In genomic region chr22:37677628-37677974, GRCh38 we compare ENCODE assay signal across 6 cellular contexts. TPM values are rescaled to one million over a fixed set of nuclear protein-coding genes. Genes with fewer than 3 reads are reported as not detected.
A peak's percentile ranks its signal among the peaks of the same experiment; 100 is the strongest.
DNase-seq lines count a peak whose midpoint lies in the region; TF ChIP-seq lines count a peak whose summit lies in the region.
"Not testable (repeated sequence)": the region's sequence is repeated elsewhere in the genome, so short reads cannot be mapped to it uniquely, and the experiment has no call there.

No MANE protein-coding gene starts in this region.

- no CpG with 5 or more reads among the region's 11 CpGs for WGBS in iPS DF 6.9 (ENCODE audit: insufficient coverage, insufficient read length)

- not testable (repeated sequence) for TF ChIP-seq POLR2A in vagina (IDR thresholded peaks at IDR 0.05)

- not testable (repeated sequence) for H3K9me3 ChIP-seq in HEK293 (ENCODE audit: control insufficient read depth, insufficient read depth, low read depth, low read length); WERI-Rb-1 (ENCODE audit: severe bottlenecking); iPS DF 6.9 (ENCODE audit: control insufficient read depth, insufficient read depth, low read length); osteoblast (ENCODE audit: low read depth, low read length); vagina

- H3K4me3 ChIP-seq in HEK293 (ENCODE audit: low read depth, low read length) (peak overlapping the region; percentile 39), WERI-Rb-1 (ENCODE audit: low read depth, low read length) (peak overlapping the region; percentile 82), cardiac fibroblast (replicated peaks in 1 of 2; ENCODE audit: low read depth in 2 of 2, low read length in 2 of 2) (peak overlapping the region; percentile 78 to 94), iPS DF 6.9 (ENCODE audit: low read length) (peak overlapping the region; percentile 41; the same call in 1 of the 2 replicates), osteoblast (ENCODE audit: insufficient read depth, low read length) (peak overlapping the region; percentile 99), vagina (peak overlapping the region; percentile 70 to 71)

- TF ChIP-seq CTCF in HEK293 (tag by site-specific recombination; IDR thresholded peaks at IDR 0.05); WERI-Rb-1 (IDR thresholded peaks at IDR 0.05; ENCODE audit: low read depth, low read length); cardiac fibroblast (IDR thresholded peaks at IDR 0.05; ENCODE audit: low read depth, low read length); osteoblast (IDR thresholded peaks at IDR 0.05; ENCODE audit: extremely low read depth, low read depth, low read length); vagina (IDR thresholded peaks at IDR 0.05): not testable (repeated sequence)

- CTCF ChIA-PET in HEK293 (lab: Yijun Ruan, JAX), result interaction anchor here (0.6 to 15.8 kb wide), 3 partner anchors 39 to 1005 kb away, joined by 3 to 353 read pairs (median 3); partner anchors contain the start of gene SH3BP1

- H3K4me2 ChIP-seq in osteoblast (ENCODE audit: insufficient read depth, low read length), result peak overlapping the region; percentile 96

- H3K27me3 ChIP-seq in WERI-Rb-1 (ENCODE audit: insufficient read depth, low read depth, severe bottlenecking); iPS DF 6.9 (ENCODE audit: control insufficient read depth, insufficient read depth, low read length); osteoblast (ENCODE audit: insufficient read depth, low read length); vagina: not testable (repeated sequence)

- H3K36me3 ChIP-seq in HEK293 (ENCODE audit: control insufficient read depth in 2 of 2, insufficient read depth in 1 of 2, low read length in 2 of 2); WERI-Rb-1; iPS DF 6.9 (ENCODE audit: control insufficient read depth, insufficient read depth, low read length); vagina: not testable (repeated sequence)
- H3K36me3 ChIP-seq in osteoblast (ENCODE audit: insufficient read depth, low read length), result peaks cover 26% of the 10 kb centered on the region

- H3K79me2 ChIP-seq in osteoblast (ENCODE audit: insufficient read depth, low read length), result peaks cover 28% of the 10 kb centered on the region

- not testable (repeated sequence) for H2AFZ ChIP-seq in osteoblast (ENCODE audit: low read length)

- H4K20me1 ChIP-seq in osteoblast (ENCODE audit: insufficient read depth, low read length), result peaks cover 43% of the 10 kb centered on the region

- POLR2A ChIA-PET in HEK293 (lab: Yijun Ruan, JAX), result interaction anchor here (0.6 to 3.9 kb wide), 8 partner anchors 10 to 70 kb away, joined by 3 to 78 read pairs (median 4); partner anchors contain the start of genes GGA1 and PDXP

- not testable (repeated sequence) for H3K4me1 ChIP-seq in HEK293 (ENCODE audit: control insufficient read depth, insufficient read depth, low read length)
- H3K4me1 ChIP-seq in iPS DF 6.9 (ENCODE audit: control insufficient read depth, insufficient read depth, low read length), result peaks cover 12% of the 10 kb centered on the region
- peaks cover 23% of the 10 kb centered on the region for H3K4me1 ChIP-seq in osteoblast (ENCODE audit: insufficient read depth, low read length)
- H3K4me1 ChIP-seq in vagina, result peaks cover 77% of the 10 kb centered on the region

- H3K27ac ChIP-seq in HEK293 (ENCODE audit: extremely low read depth, low read depth, low read length); iPS DF 6.9 (ENCODE audit: low read length): not testable (repeated sequence)
- H3K27ac ChIP-seq in WERI-Rb-1 (peak overlapping the region; percentile 61), osteoblast (ENCODE audit: low read depth, low read length) (peak overlapping the region; percentile 70), vagina (peak overlapping the region; percentile 98)

- not testable (repeated sequence) for DNase-seq in WERI-Rb-1; cardiac fibroblast (ENCODE audit: low read depth in 2 of 2); iPS DF 6.9 (ENCODE audit: low read depth, low spot score); osteoblast (ENCODE audit: insufficient read length, low spot score, missing footprints); vagina (ENCODE audit: extremely low spot score in 2 of 2)

- intact Hi-C loops in vagina (cut with DNase I), result loop anchor here (5.0 kb wide), 1 partner anchor 35 kb away; no protein-coding TSS in a partner anchor

TF ChIP-seq in HEK293, 187 proteins besides CTCF, POLR2A, EP300 and RAD21:
- peak; percentile 17; the same call in 1 of the 2 replicates for TF ChIP-seq ZNF623 (tag by site-specific recombination; IDR thresholded peaks at IDR 0.05)

RNA-seq across cellular contexts. Expression of gene LGALS1, which starts 2.2 kb away (rescaled TPM):
- total RNA-seq in osteoblast (3,004 and 3,217 TPM in 2 replicates), vagina (1,638 TPM)

RNA-seq across cellular contexts. Expression of gene NOL12, which starts 8.5 kb away (rescaled TPM):
- total RNA-seq in osteoblast, result 8.8 and 9.0 TPM in 2 replicates
- total RNA-seq in vagina, result 28.2 TPM

RNA-seq across cellular contexts. Expression of gene PDXP, which starts 19.1 kb away (rescaled TPM):
- total RNA-seq in osteoblast (5.0 and 5.8 TPM in 2 replicates), vagina (6.4 TPM)

RNA-seq across cellular contexts. Expression of gene TRIOBP, which starts 19.2 kb away (rescaled TPM):
- total RNA-seq in osteoblast, result 144 and 162 TPM in 2 replicates
- total RNA-seq in vagina, result 108 TPM

RNA-seq across cellular contexts. Expression of gene SH3BP1, which starts 38.1 kb away (rescaled TPM):
- total RNA-seq in osteoblast (4.1 and 4.7 TPM in 2 replicates), vagina (34.1 TPM)

Comparison
In these comparisons a context has a peak if more than half of its experiments do, and no peak if none do; other contexts are left out.
1. H3K4me3 ChIP-seq: peak in every context shown above with its lines; median percentile 99 in osteoblast; 86 in cardiac fibroblast; 82 in WERI-Rb-1; 70 in vagina; 41 in iPS DF 6.9; 39 in HEK293.